ENCODE assay signal across 16 cellular contexts in the genomic region with DNA sequence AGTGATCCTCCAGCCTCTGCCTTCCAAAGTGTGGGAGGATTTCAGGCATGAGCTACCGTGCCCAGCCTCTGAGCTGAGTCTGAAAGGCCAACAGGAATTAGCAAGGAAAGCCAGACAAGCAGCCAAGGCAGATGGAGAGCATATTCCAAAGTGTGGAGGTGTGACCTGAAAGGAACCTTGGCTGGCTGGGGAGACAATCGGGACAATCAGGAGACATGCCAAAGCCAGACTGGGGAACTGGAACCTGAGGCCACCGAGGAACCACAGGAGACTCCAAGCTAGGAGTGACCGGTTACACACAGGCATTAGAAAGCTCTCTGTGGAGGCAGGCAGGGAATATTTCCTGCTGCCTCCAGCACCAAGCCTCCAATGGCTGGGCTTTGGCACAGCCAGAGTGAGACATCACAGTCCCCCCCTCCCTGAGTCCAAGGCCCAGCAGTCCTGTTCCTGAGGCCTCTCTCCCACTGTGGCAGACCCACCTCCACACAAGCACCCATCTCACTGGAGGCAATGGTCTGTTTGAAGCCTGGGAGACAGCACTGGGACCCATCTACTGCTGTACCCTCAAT. TPM values are rescaled to one million over a fixed set of nuclear protein-coding genes. Genes with fewer than 3 reads are reported as not detected.
DNase-seq lines count a peak whose midpoint lies in the region; ATAC-seq and TF ChIP-seq lines count a peak whose summit lies in the region.
"Had no signal": no experiment of that assay in that cellular context is flagged by ENCODE, and none has a peak within 500 bp of the region (broad histone marks: within the 10 kb centered on the region; RNA-seq: fewer than 3 reads in every experiment).

No MANE protein-coding gene starts in this region.

- DNase-seq in breast epithelium (ENCODE audit: low spot score in 2 of 2), result no peak
- DNase-seq in MCF 10A (ENCODE audit: unreplicated experiment), result no peak
- DNase-seq in NCI-H69 (lab: John Stamatoyannopoulos, UW), result peak; percentile 23
- DNase-seq in stimulated activated CD4-positive, alpha-beta T cell treated with anti-CD3 and anti-CD28 coated beads, Interleukin-4, amount 100 ng/mL, for 1 hour, result no peak
- DNase-seq in body of pancreas, result no peak
- no peak for DNase-seq in left colon
- DNase-seq: COR-L47, KBM-7, NCI-H1436, NCI-H2081 treated with DMSO at 0.1 percent for 48 hours, NCI-H524 treated with DMSO at 0.1 percent for 48 hours, Right ventricle myocardium superior, SK-N-SH had no signal

- H2AFZ ChIP-seq in parathyroid adenoma, result peak overlapping the region; percentile 42

- H3K4me1 ChIP-seq in breast epithelium (peaks cover 0 to 7% of the 10 kb centered on the region in 2 donors), duodenal mucosa (ENCODE audit: control insufficient read depth in 1 of 2, insufficient read depth in 2 of 2, low read length in 2 of 2) (peaks cover 58% of the 10 kb centered on the region in 2 donors), parathyroid adenoma (peaks cover 18% of the 10 kb centered on the region), body of pancreas (peaks cover 28% of the 10 kb centered on the region)

- ATAC-seq in body of pancreas (no peak), left colon (no peak)

- CTCF ChIA-PET in MCF 10A (lab: Yijun Ruan, JAX), result interaction anchor here (0.6 to 2.2 kb wide), 2 partner anchors 165 to 168 kb away, joined by 4 to 7 read pairs; no protein-coding TSS in a partner anchor

- intact Hi-C loops in breast epithelium (cut with DNase I; ENCODE audit: low total_unique reads) (no loop called here), MCF 10A (cut with micrococcal nuclease) (no loop called here), body of pancreas (cut with DNase I) (no loop called here), left colon (cut with DNase I, micrococcal nuclease) (no loop called here)

- TF ChIP-seq CTCF in breast epithelium (IDR thresholded peaks at IDR 0.05), result no peak
- no peak for TF ChIP-seq CTCF in MCF 10A (IDR thresholded peaks at IDR 0.05; ENCODE audit: unreplicated experiment)
- no peak for TF ChIP-seq CTCF in parathyroid adenoma (IDR thresholded peaks at IDR 0.05)
- no peak for TF ChIP-seq CTCF in body of pancreas (IDR thresholded peaks at IDR 0.05)

- H3K9me3 Mint-ChIP-seq in MCF 10A (ENCODE audit: unreplicated experiment), result no peaks in the 10 kb centered on the region

- no peak overlapping the region for H3K4me2 ChIP-seq in parathyroid adenoma (ENCODE audit: low read length)
- H3K4me2 ChIP-seq: SK-N-SH had no signal

- POLR2A ChIA-PET in MCF 10A (lab: Yijun Ruan, JAX), result no interaction called here

- WGBS in body of pancreas, 2 donors, result 78 to 87% methylated on average over 3 to 4 of the region's 4 CpGs

- peaks cover 9% of the 10 kb centered on the region for H3K4me1 Mint-ChIP-seq in MCF 10A (ENCODE audit: insufficient read depth, unreplicated experiment)

- H3K27ac ChIP-seq in breast epithelium (peak overlapping the region; percentile 29 to 36), duodenal mucosa (ENCODE audit: low read depth, low read length) (no peak overlapping the region), parathyroid adenoma (peak overlapping the region; percentile 94), body of pancreas (no peak overlapping the region)

- H3K9ac ChIP-seq in duodenal mucosa (ENCODE audit: low read depth in 1 of 2, low read length in 2 of 2), result peak overlapping the region; percentile 13 to 20
- H3K9ac ChIP-seq in parathyroid adenoma, result no peak overlapping the region
- H3K9ac ChIP-seq: SK-N-SH had no signal

- no peaks in the 10 kb centered on the region for H3K79me2 ChIP-seq in parathyroid adenoma

- TF ChIP-seq POLR2A in breast epithelium (IDR thresholded peaks at IDR 0.05) (no peak), body of pancreas (IDR thresholded peaks at IDR 0.05) (no peak)

- no TSS peak for BruUV-seq in MCF 10A (replicated peaks; lab: Mats Ljungman, UMichigan)

- H3K27me3 ChIP-seq in breast epithelium, result no peaks in the 10 kb centered on the region
- no peaks in the 10 kb centered on the region for H3K27me3 ChIP-seq in duodenal mucosa (ENCODE audit: control insufficient read depth in 1 of 2, insufficient read depth in 2 of 2, low read length in 2 of 2)
- no peaks in the 10 kb centered on the region for H3K27me3 ChIP-seq in parathyroid adenoma (ENCODE audit: control insufficient read depth, insufficient read depth, low read length)
- no peaks in the 10 kb centered on the region for H3K27me3 ChIP-seq in body of pancreas

- H3K27me3 Mint-ChIP-seq in MCF 10A (ENCODE audit: insufficient read depth, unreplicated experiment), result no peaks in the 10 kb centered on the region

- H3K36me3 Mint-ChIP-seq in MCF 10A (ENCODE audit: insufficient read depth, unreplicated experiment), result no peaks in the 10 kb centered on the region

- H3K9me3 ChIP-seq in breast epithelium (no peaks in the 10 kb centered on the region), duodenal mucosa (ENCODE audit: control insufficient read depth in 1 of 2, low read length in 2 of 2) (no peaks in the 10 kb centered on the region), parathyroid adenoma (ENCODE audit: control insufficient read depth, low read length) (no peaks in the 10 kb centered on the region), body of pancreas (no peaks in the 10 kb centered on the region)
- H3K9me3 ChIP-seq: HAP-1, SK-N-SH had no signal

- no peak overlapping the region for H3K4me3 Mint-ChIP-seq in MCF 10A (ENCODE audit: unreplicated experiment)

- H3K4me3 ChIP-seq in breast epithelium (no peak overlapping the region), duodenal mucosa (ENCODE audit: low read depth in 1 of 2, low read length in 2 of 2) (no peak overlapping the region), parathyroid adenoma (ENCODE audit: low read depth, low read length) (no peak overlapping the region), body of pancreas (no peak overlapping the region)
- H3K4me3 ChIP-seq: HAP-1 had no signal

- H3K36me3 ChIP-seq in breast epithelium, result no peaks in the 10 kb centered on the region
- no peaks in the 10 kb centered on the region for H3K36me3 ChIP-seq in duodenal mucosa (ENCODE audit: control insufficient read depth in 1 of 2, insufficient read depth in 2 of 2, low read length in 2 of 2)
- no peaks in the 10 kb centered on the region for H3K36me3 ChIP-seq in parathyroid adenoma (ENCODE audit: control insufficient read depth, insufficient read depth, low read length)
- H3K36me3 ChIP-seq in body of pancreas (replicated peaks in 1 of 2; ENCODE audit: insufficient read depth in 1 of 2, low read depth in 2 of 2), result no peaks in the 10 kb centered on the region

- no peak overlapping the region for H3K27ac Mint-ChIP-seq in MCF 10A (ENCODE audit: low read depth, unreplicated experiment)

RNA-seq across cellular contexts. Expression of a gene that starts 4.5 kb away (rescaled TPM):
- total RNA-seq in breast epithelium (10 to 100 TPM in 2 of 3 donors, 1 to 10 TPM in 1; 7.7 to 17.4 (median 11.5) TPM), MCF 10A (2022) (13.3 and 17.2 TPM in 2 replicates), body of pancreas (10 to 100 TPM; 12.5 to 30.3 TPM), left colon (10 to 100 TPM; 23.1 to 26.9 TPM)

Comparison
In these comparisons a context has a peak if more than half of its experiments do, and no peak if none do; other contexts are left out.
1. H3K27ac ChIP-seq: peak in breast epithelium (2 of 2) and parathyroid adenoma (single experiment); none in duodenal mucosa (single experiment) and body of pancreas (0 of 4).